Comparison of ENCODE assay signal across 27 cellular contexts in the genomic region with DNA sequence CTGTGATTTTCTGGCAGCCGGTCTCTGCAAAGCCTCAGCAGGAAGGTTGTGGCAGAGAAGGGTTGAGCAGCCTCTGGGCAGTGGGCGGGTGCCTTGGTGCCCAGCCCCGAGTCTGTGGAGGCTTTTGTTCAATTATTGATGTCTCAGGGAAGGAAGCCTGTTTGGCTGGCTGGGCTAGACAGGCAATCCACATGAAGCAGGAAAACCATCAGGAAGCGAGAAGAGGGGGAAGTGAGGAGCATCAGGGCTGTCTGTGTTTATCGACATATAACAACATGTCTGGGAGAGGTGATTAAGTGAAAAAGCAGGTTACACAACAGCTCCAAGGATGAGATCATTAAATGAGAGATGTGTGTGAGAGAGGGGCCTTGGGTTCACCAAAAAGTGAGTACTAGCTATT.
DNase-seq lines count a peak whose midpoint lies in the region; ATAC-seq and TF ChIP-seq lines count a peak whose summit lies in the region.
"Had no signal": no experiment of that assay in that cellular context is flagged by ENCODE, and none has a peak within 500 bp of the region (broad histone marks: within the 10 kb centered on the region; RNA-seq: fewer than 3 reads in every experiment).

No MANE protein-coding gene starts in this region.

- POLR2A ChIA-PET in GM10248 (lab: Yijun Ruan, JAX): no interaction called here

- no peak for ATAC-seq in HG02884 (IDR thresholded peaks at IDR 0.05; ENCODE audit: unreplicated experiment)
- ATAC-seq: activated T-cell treated with anti-CD3 and anti-CD28 coated beads, Interleukin-2, amount 50 U/mL, for 4 hours; SK-N-SH treated with all-trans-retinoic acid at 6 μM for 48 hours; stimulated activated naive CD8-positive, alpha-beta T cell treated with anti-CD3 and anti-CD28 coated beads, Interleukin-15, amount 100 ng/mL, for 72 hours had no signal

- DNase-seq in NCI-H146 (lab: John Stamatoyannopoulos, UW) (peak; percentile 15), NCI-H146 treated with DMSO at 0.1 percent for 48 hours (lab: John Stamatoyannopoulos, UW; ENCODE audit: unreplicated experiment) (no peak), mammary epithelial cell (peak; percentile 73), fibroblast of mammary gland (ENCODE audit: low read depth) (peak; percentile 7), ureter (ENCODE audit: low spot score) (peak; percentile 45), GM10248 (ENCODE audit: extremely low spot score) (no peak), mucosa of gallbladder (ENCODE audit: low spot score) (no peak)
- DNase-seq: 8988T; activated CD4-positive, CD25-positive, alpha-beta regulatory T cell treated with anti-CD3 and anti-CD28 coated beads, Interleukin-2, amount 50 U/mL, for 72 hours; activated naive CD4-positive, alpha-beta T cell treated with anti-CD3 and anti-CD28 coated beads for 36 hours; activated T-cell treated with anti-CD3 and anti-CD28 coated beads, Interleukin-2, amount 50 U/mL, for 4 hours; AML-193; Caco-2; cerebellar nuclear complex; effector memory CD4-positive, alpha-beta T cell; EL; IMR-90; left ventricle myocardium inferior; NCI-H1694; small intestine; stimulated activated CD4-positive, alpha-beta T cell treated with anti-CD3 and anti-CD28 coated beads, Interleukin-4, amount 100 ng/mL, for 1 hour; stimulated activated naive CD8-positive, alpha-beta T cell treated with anti-CD3 and anti-CD28 coated beads, Interleukin-15, amount 100 ng/mL, for 72 hours; upper lobe of left lung had no signal

- intact Hi-C loops in mammary epithelial cell (cut with micrococcal nuclease): loop anchor here (2.0 kb wide), 1 partner anchor 34 kb away; no protein-coding TSS in a partner anchor

- no peaks in the 10 kb centered on the region for H4K20me1 ChIP-seq in mammary epithelial cell (ENCODE audit: insufficient read depth, low read length)

- dilution Hi-C loops in mammary epithelial cell (cut with HindIII; ENCODE audit: low sequenced_read_pairs): no loop called here

- CTCF ChIA-PET in mammary epithelial cell (lab: Charles Lee; ENCODE audit: low non-redundant PET) (interaction anchor here (0.5 kb wide), 1 partner anchor 176 kb away, joined by 4 read pairs; no protein-coding TSS in a partner anchor), GM10248 (lab: Yijun Ruan, JAX) (interaction anchor here (1.0 to 1.3 kb wide), 2 partner anchors 9 to 171 kb away, joined by 3 read pairs; no protein-coding TSS in a partner anchor)

- no peak overlapping the region for H3K27ac ChIP-seq in mammary epithelial cell (ENCODE audit: insufficient read depth, low read depth, low read length)
- H3K27ac ChIP-seq: HL-60, left ventricle myocardium inferior, neutrophil, upper lobe of left lung had no signal

- WGBS in mammary epithelial cell (ENCODE audit: low coverage, missing lambda C conversion rate): 17% methylated on average over 5 of the region's 5 CpGs

- no TSS peak for BruUV-seq in mammary epithelial cell (replicated peaks; lab: Mats Ljungman, UMichigan)

- H3K4me3 ChIP-seq in mammary epithelial cell (replicated peaks in 1 of 3; ENCODE audit: insufficient read depth in 1 of 3, low read depth in 2 of 3, low read length in 3 of 3): no peak overlapping the region
- H3K4me3 ChIP-seq in fibroblast of mammary gland (ENCODE audit: control insufficient read depth, low read depth, low read length): no peak overlapping the region
- H3K4me3 ChIP-seq: left ventricle myocardium inferior, upper lobe of left lung had no signal

- no peaks in the 10 kb centered on the region for H3K27me3 ChIP-seq in mammary epithelial cell (ENCODE audit: insufficient read depth, low read length)
- H3K27me3 ChIP-seq: upper lobe of left lung had no signal

- H3K9me3 ChIP-seq in mammary epithelial cell (replicated peaks; ENCODE audit: insufficient read depth, low read length): no peaks in the 10 kb centered on the region
- H3K9me3 ChIP-seq: Caco-2, left ventricle myocardium inferior, neutrophil, upper lobe of left lung had no signal

- no peaks in the 10 kb centered on the region for H3K79me2 ChIP-seq in mammary epithelial cell (ENCODE audit: insufficient read depth, low read length)

- H3K4me1 ChIP-seq in mammary epithelial cell (ENCODE audit: insufficient read depth, low read length): peaks cover 5% of the 10 kb centered on the region
- H3K4me1 ChIP-seq: Caco-2, left ventricle myocardium inferior had no signal

- TF ChIP-seq CTCF in mammary epithelial cell (conservative IDR thresholded peaks at IDR 0.05 in 1 of 2, IDR thresholded peaks at IDR 0.05 in 1 of 2; ENCODE audit: extremely low read depth in 1 of 2, insufficient read depth in 1 of 2, low read depth in 1 of 2, low read length in 2 of 2) (no peak), fibroblast of mammary gland (conservative IDR thresholded peaks at IDR 0.05; ENCODE audit: control insufficient read depth, insufficient read depth, low read depth, low read length) (no peak), GM10248 (IDR thresholded peaks at IDR 0.05; ENCODE audit: control extremely low read depth, extremely low read depth, low read depth, missing control alignments) (no peak)

- no peaks in the 10 kb centered on the region for H3K36me3 ChIP-seq in mammary epithelial cell (ENCODE audit: insufficient read depth, low read length)
- H3K36me3 ChIP-seq: left ventricle myocardium inferior, neutrophil, upper lobe of left lung had no signal

- peak overlapping the region; percentile 15 for H3K4me2 ChIP-seq in mammary epithelial cell (ENCODE audit: insufficient read depth, low read depth, low read length)

- H2AFZ ChIP-seq in mammary epithelial cell (ENCODE audit: low read depth, low read length): peak overlapping the region; percentile 71

- in situ Hi-C loops in mammary epithelial cell (cut with MboI; ENCODE audit: low sequenced_read_pairs in 2 of 2): no loop called here

- H3K9ac ChIP-seq in mammary epithelial cell (ENCODE audit: insufficient read depth, low read length): no peak overlapping the region

Comparison
In these comparisons a context has a peak if more than half of its experiments do, and no peak if none do; other contexts are left out.
1. DNase-seq: peak in NCI-H146 (single experiment), mammary epithelial cell (single experiment), fibroblast of mammary gland (single experiment) and ureter (single experiment); none in NCI-H146 treated with DMSO at 0.1 percent for 48 hours (single experiment), GM10248 (single experiment) and mucosa of gallbladder (single experiment).